Comparison of ENCODE assay signal across 9 cellular contexts in genomic region chr6:111989743-111990142, GRCh38.
DNase-seq lines count a peak whose midpoint lies in the region; ATAC-seq lines count a peak whose summit lies in the region.
"Had no signal": no experiment of that assay in that cellular context is flagged by ENCODE, and none has a peak within 500 bp of the region (broad histone marks: within the 10 kb centered on the region; RNA-seq: fewer than 3 reads in every experiment).

No MANE protein-coding gene starts in this region.

- peak overlapping the region; percentile 65 for H3K4me3 Mint-ChIP-seq in activated naive CD8-positive, alpha-beta T cell treated with anti-CD3 and anti-CD28 coated beads, Interleukin-2, amount 10 ng/mL, durations not matched to agents 7 days and 5 days

- H3K4me1 Mint-ChIP-seq in activated naive CD8-positive, alpha-beta T cell treated with anti-CD3 and anti-CD28 coated beads, Interleukin-2, amount 10 ng/mL, durations not matched to agents 7 days and 5 days = peaks cover 71% of the 10 kb centered on the region

- POLR2A ChIA-PET in activated naive CD8-positive, alpha-beta T cell treated with anti-CD3 and anti-CD28 coated beads, Interleukin-2, amount 10 ng/mL, durations not matched to agents 7 days and 5 days (lab: Charles Lee) = interaction anchor here (0.9 to 1.3 kb wide), 3 partner anchors 17 to 146 kb away, joined by 3 to 4 read pairs (median 3); no protein-coding TSS in a partner anchor

- peak overlapping the region; percentile 92 for H3K27ac Mint-ChIP-seq in activated naive CD8-positive, alpha-beta T cell treated with anti-CD3 and anti-CD28 coated beads, Interleukin-2, amount 10 ng/mL, durations not matched to agents 7 days and 5 days

- H3K9me3 Mint-ChIP-seq in activated naive CD8-positive, alpha-beta T cell treated with anti-CD3 and anti-CD28 coated beads, Interleukin-2, amount 10 ng/mL, durations not matched to agents 7 days and 5 days = peaks cover 9% of the 10 kb centered on the region

- H3K36me3 Mint-ChIP-seq in activated naive CD8-positive, alpha-beta T cell treated with anti-CD3 and anti-CD28 coated beads, Interleukin-2, amount 10 ng/mL, durations not matched to agents 7 days and 5 days = peaks cover 15% of the 10 kb centered on the region

- peak; percentile 74 for ATAC-seq in GM19351 (IDR thresholded peaks at IDR 0.05; ENCODE audit: unreplicated experiment)
- peak; percentile 55 for ATAC-seq in HG03159 (IDR thresholded peaks at IDR 0.05; ENCODE audit: unreplicated experiment)
- ATAC-seq in activated naive CD8-positive, alpha-beta T cell treated with anti-CD3 and anti-CD28 coated beads, Interleukin-2, amount 10 ng/mL, durations not matched to agents 7 days and 5 days (ENCODE audit: low read depth) = peak; percentile 83
- no peak for ATAC-seq in GM19395 (IDR thresholded peaks at IDR 0.05; ENCODE audit: unreplicated experiment)

- peak; percentile 47 for DNase-seq in DMS53 (lab: John Stamatoyannopoulos, UW)
- no peak for DNase-seq in activated naive CD8-positive, alpha-beta T cell treated with anti-CD3 and anti-CD28 coated beads, Interleukin-2, amount 10 ng/mL, durations not matched to agents 7 days and 5 days
- no peak for DNase-seq in NCI-H774 (lab: John Stamatoyannopoulos, UW)
- DNase-seq in NCI-H146 treated with DMSO at 0.1 percent for 48 hours (lab: John Stamatoyannopoulos, UW; ENCODE audit: unreplicated experiment) = no peak
- no peak for DNase-seq in RPMI8226
- DNase-seq: NCI-H69 had no signal

- no peaks in the 10 kb centered on the region for H3K27me3 Mint-ChIP-seq in activated naive CD8-positive, alpha-beta T cell treated with anti-CD3 and anti-CD28 coated beads, Interleukin-2, amount 10 ng/mL, durations not matched to agents 7 days and 5 days
